Comparison of ENCODE assay signal across 37 cellular contexts in the genomic region with DNA sequence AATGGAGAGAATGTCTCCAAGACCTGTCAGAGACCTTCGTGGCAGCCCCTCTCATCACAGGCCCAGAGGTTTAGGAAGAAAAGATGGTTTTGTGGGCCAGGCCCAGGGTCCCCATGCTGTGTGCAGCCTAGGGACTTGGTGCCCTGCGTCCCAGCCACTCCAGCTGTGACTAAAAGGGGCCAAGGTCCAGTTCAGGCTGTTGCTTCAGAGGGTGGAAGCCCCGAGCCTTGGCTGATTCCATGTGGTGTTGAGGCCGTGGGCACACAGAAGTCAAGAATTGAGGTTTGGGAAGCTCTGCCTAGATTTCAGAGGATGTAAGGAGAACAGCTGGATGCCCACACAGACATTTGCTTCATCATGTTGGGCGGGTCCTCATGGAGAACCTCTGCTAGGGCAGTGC. TPM values are rescaled to one million over a fixed set of nuclear protein-coding genes. Genes with fewer than 3 reads are reported as not detected.
DNase-seq lines count a peak whose midpoint lies in the region; ATAC-seq, FAIRE-seq and TF ChIP-seq lines count a peak whose summit lies in the region.
"Had no signal": no experiment of that assay in that cellular context is flagged by ENCODE, and none has a peak within 500 bp of the region (broad histone marks: within the 10 kb centered on the region; RNA-seq: fewer than 3 reads in every experiment).

No MANE protein-coding gene starts in this region.

- no peak overlapping the region for H3K9ac ChIP-seq in HepG2 (ENCODE audit: insufficient read depth, low read depth, low read length)
- H3K9ac ChIP-seq: BLaER1; BLaER1 treated with 17β-estradiol and CSF1 and Interleukin-3, amounts not matched to agents 10 nM and 100 nM had no signal

- H3K9me3 Mint-ChIP-seq in osteocyte (ENCODE audit: unreplicated experiment): no peaks in the 10 kb centered on the region
- no peaks in the 10 kb centered on the region for H3K9me3 Mint-ChIP-seq in effector memory CD8-positive, alpha-beta T cell
- H3K9me3 Mint-ChIP-seq: CD4-positive, alpha-beta memory T cell; CD4-positive, alpha-beta T cell; CD8-positive, alpha-beta memory T cell; CD8-positive, alpha-beta T cell had no signal

- DNase-seq in HepG2 (ENCODE audit: low spot score): peak; percentile 32
- no peak for DNase-seq in right lobe of liver
- DNase-seq in T-helper 17 cell: no peak
- DNase-seq in osteocyte (ENCODE audit: extremely low spot score, unreplicated experiment): peak; percentile 42
- peak; percentile 63 for DNase-seq in small intestine
- no peak for DNase-seq in left cardiac atrium
- no peak for DNase-seq in effector memory CD8-positive, alpha-beta T cell
- DNase-seq: 8988T; ACHN; AML-193; BE2C; C1 segment of cervical spinal cord; Caco-2; Calu3; CD4-positive, alpha-beta memory T cell; CD4-positive, alpha-beta T cell; CD4-positive, CD25-positive, alpha-beta regulatory T cell; CD8-positive, alpha-beta memory T cell; CD8-positive, alpha-beta T cell; COR-L47; DMS 273 treated with DMSO at 0.1 percent for 48 hours; DMS153; DMS53; DMS79; DMS79 treated with DMSO at 0.1 percent for 48 hours; DND-41; EL had no signal

- CTCF ChIA-PET in HepG2 (lab: Yijun Ruan, JAX; ENCODE audit: low intra/inter-chr PET ratio, low total read pairs): no interaction called here

- no peak overlapping the region for H2AFZ ChIP-seq in HepG2 (ENCODE audit: low read length)

- in situ Hi-C loops in HepG2 (cut with HindIII; ENCODE audit: extremely low pct_ligation_motif_present, low pct_unique_long_range_greater_than_20kb): loop anchor here (25.0 kb wide), 1 partner anchor 270 kb away; no protein-coding TSS in a partner anchor

- no peak for TF ChIP-seq EP300 in HepG2 (IDR thresholded peaks at IDR 0.05; ENCODE audit: low read depth in 2 of 2, low read length in 2 of 2)
- no peak for TF ChIP-seq EP300 in HepG2 (CRISPR knock-in tag; IDR thresholded peaks at IDR 0.05; ENCODE audit: borderline replicate concordance)

- H3K27ac ChIP-seq in HepG2 (ENCODE audit: extremely low read length, insufficient read depth, low read length) (no peak overlapping the region), right lobe of liver (no peak overlapping the region), small intestine (ENCODE audit: low read depth in 1 of 2, low read length in 1 of 2) (no peak overlapping the region)
- H3K27ac ChIP-seq: 22Rv1; A549; BLaER1; BLaER1 treated with 17β-estradiol and CSF1 and Interleukin-3, amounts not matched to agents 10 nM and 100 nM; C4-2B had no signal

- H3K27me3 Mint-ChIP-seq in T-helper 17 cell (peaks cover 41% of the 10 kb centered on the region), osteocyte (ENCODE audit: unreplicated experiment) (peaks cover 6% of the 10 kb centered on the region)
- H3K27me3 Mint-ChIP-seq in effector memory CD8-positive, alpha-beta T cell: peaks cover 21 to 48% of the 10 kb centered on the region in 2 donors

- 5% methylated on average over 5 of the region's 5 CpGs for WGBS in HepG2 (ENCODE audit: low lambda C conversion rate)
- WGBS in right lobe of liver (ENCODE audit: insufficient coverage, low coverage, low lambda C conversion rate, missing lambda C conversion rate): 75% methylated on average over 2 of the region's 5 CpGs
- WGBS in small intestine, 3 donors: 44 to 75% (median 62%) methylated on average over 5 of the region's 5 CpGs

- intact Hi-C loops in HepG2 (cut with micrococcal nuclease; ENCODE audit: unreplicated experiment) (loop anchor here (10.0 kb wide), 1 partner anchor 392 kb away; no protein-coding TSS in a partner anchor), right lobe of liver (cut with DNase I) (no loop called here), left cardiac atrium (cut with DNase I) (loop anchor here in 1 of 2 donors (10.0 kb wide), 1 partner anchor 268 kb away; no protein-coding TSS in a partner anchor)

- H3K36me3 Mint-ChIP-seq in T-helper 17 cell (ENCODE audit: low read depth): peaks cover 6% of the 10 kb centered on the region
- no peaks in the 10 kb centered on the region for H3K36me3 Mint-ChIP-seq in osteocyte (ENCODE audit: unreplicated experiment)
- peaks cover 4% of the 10 kb centered on the region for H3K36me3 Mint-ChIP-seq in effector memory CD8-positive, alpha-beta T cell (ENCODE audit: insufficient read depth)
- H3K36me3 Mint-ChIP-seq: CD14-positive monocyte; CD4-positive, alpha-beta memory T cell; CD4-positive, CD25-positive, alpha-beta regulatory T cell; CD8-positive, alpha-beta T cell had no signal

- no peak overlapping the region for H3K4me3 ChIP-seq in HepG2 (replicated peaks in 1 of 3; ENCODE audit: insufficient read depth in 1 of 3, low read depth in 2 of 3, low read length in 3 of 3)
- H3K4me3 ChIP-seq in right lobe of liver: no peak overlapping the region
- H3K4me3 ChIP-seq in small intestine (ENCODE audit: low read depth in 1 of 2, low read length in 2 of 2): no peak overlapping the region
- H3K4me3 ChIP-seq: A549; BLaER1; BLaER1 treated with 17β-estradiol and CSF1 and Interleukin-3, amounts not matched to agents 10 nM and 100 nM had no signal

- H3K36me3 ChIP-seq in HepG2 (replicated peaks in 1 of 2; ENCODE audit: control insufficient read depth in 1 of 2, insufficient read depth in 2 of 2, low read length in 2 of 2) (no peaks in the 10 kb centered on the region), right lobe of liver (no peaks in the 10 kb centered on the region), small intestine (ENCODE audit: control insufficient read depth in 2 of 2, insufficient read depth in 2 of 2, low read length in 2 of 2) (no peaks in the 10 kb centered on the region)
- H3K36me3 ChIP-seq: BE2C; BLaER1; BLaER1 treated with 17β-estradiol and CSF1 and Interleukin-3, amounts not matched to agents 10 nM and 100 nM had no signal

- no peak for TF ChIP-seq RAD21 in HepG2 (CRISPR knock-in tag; IDR thresholded peaks at IDR 0.05)

- TF ChIP-seq CTCF in HepG2 (CRISPR knock-in tag; IDR thresholded peaks at IDR 0.05): no peak; the same call in 1 of the 2 replicates
- TF ChIP-seq CTCF in right lobe of liver (IDR thresholded peaks at IDR 0.05): no peak
- no peak for TF ChIP-seq CTCF in osteocyte (IDR thresholded peaks at IDR 0.05)

- H3K79me2 ChIP-seq in HepG2 (ENCODE audit: insufficient read depth, low read length): no peaks in the 10 kb centered on the region

- no TSS peak for BruUV-seq in HepG2 (replicated peaks; lab: Mats Ljungman, UMichigan)

- peak overlapping the region; percentile 10; the same call in 1 of the 2 replicates for H3K4me2 ChIP-seq in HepG2 (ENCODE audit: low read depth, low read length)
- H3K4me2 ChIP-seq: A549; BLaER1; BLaER1 treated with 17β-estradiol and CSF1 and Interleukin-3, amounts not matched to agents 10 nM and 100 nM had no signal

- TF ChIP-seq POLR2A in HepG2 (IDR thresholded peaks at IDR 0.05; ENCODE audit: insufficient read depth in 1 of 2, low read depth in 2 of 2, low read length in 2 of 2) (no peak), right lobe of liver (IDR thresholded peaks at IDR 0.05) (no peak)

- H3K4me3 Mint-ChIP-seq in T-helper 17 cell (no peak overlapping the region), osteocyte (ENCODE audit: unreplicated experiment) (no peak overlapping the region)
- no peak overlapping the region for H3K4me3 Mint-ChIP-seq in effector memory CD8-positive, alpha-beta T cell
- H3K4me3 Mint-ChIP-seq: B cell; CD14-positive monocyte; CD4-positive, alpha-beta memory T cell; CD4-positive, alpha-beta T cell; CD4-positive, CD25-positive, alpha-beta regulatory T cell; CD8-positive, alpha-beta memory T cell; CD8-positive, alpha-beta T cell had no signal

- FAIRE-seq in HepG2 (lab: Jason Lieb, UNC) (no peak), small intestine (lab: Jason Lieb, UNC) (no peak)
- FAIRE-seq: A204.1, A549, D721Med had no signal

- POLR2A ChIA-PET in HepG2 (lab: Yijun Ruan, JAX): interaction anchor here (1.1 kb wide), 1 partner anchor 45 kb away, joined by 3 read pairs; the partner anchor contains the start of gene ACTR2

- peak overlapping the region; percentile 37 for H3K27ac Mint-ChIP-seq in T-helper 17 cell
- no peak overlapping the region for H3K27ac Mint-ChIP-seq in osteocyte (ENCODE audit: unreplicated experiment)
- no peak overlapping the region for H3K27ac Mint-ChIP-seq in effector memory CD8-positive, alpha-beta T cell
- H3K27ac Mint-ChIP-seq: B cell; CD4-positive, alpha-beta memory T cell; CD4-positive, alpha-beta T cell; CD4-positive, CD25-positive, alpha-beta regulatory T cell; CD8-positive, alpha-beta T cell had no signal

- ATAC-seq in HepG2 (peak; percentile 18; the same call in 2 of the 3 replicates), right lobe of liver (no peak), T-helper 17 cell (no peak), left cardiac atrium (no peak), GM18858 (IDR thresholded peaks at IDR 0.05; ENCODE audit: unreplicated experiment) (no peak)
- ATAC-seq in effector memory CD8-positive, alpha-beta T cell (replicated peaks): no peak
- ATAC-seq: A549; CD8-positive, alpha-beta T cell had no signal

- H3K4me1 Mint-ChIP-seq in T-helper 17 cell (peaks cover 5% of the 10 kb centered on the region), osteocyte (ENCODE audit: unreplicated experiment) (peaks cover 7% of the 10 kb centered on the region)
- H3K4me1 Mint-ChIP-seq in effector memory CD8-positive, alpha-beta T cell (ENCODE audit: low read depth in 2 of 2): peaks cover 4 to 5% of the 10 kb centered on the region in 2 donors

- H3K9me3 ChIP-seq in HepG2 (ENCODE audit: low read length): no peaks in the 10 kb centered on the region
- no peaks in the 10 kb centered on the region for H3K9me3 ChIP-seq in right lobe of liver
- H3K9me3 ChIP-seq in T-helper 17 cell (ENCODE audit: control insufficient read depth, low read length, poor library complexity, severe bottlenecking): no peaks in the 10 kb centered on the region
- no peaks in the 10 kb centered on the region for H3K9me3 ChIP-seq in small intestine (ENCODE audit: control insufficient read depth, low read depth)
- H3K9me3 ChIP-seq: BE2C; BLaER1; BLaER1 treated with 17β-estradiol and CSF1 and Interleukin-3, amounts not matched to agents 10 nM and 100 nM; Caco-2 had no signal

- peaks cover 3 to 9% of the 10 kb centered on the region in 2 experiments; a peak in 4 of 5 replicates for H3K27me3 ChIP-seq in HepG2 (ENCODE audit: control insufficient read depth in 1 of 2, insufficient read depth in 2 of 2, low read length in 2 of 2)
- no peaks in the 10 kb centered on the region for H3K27me3 ChIP-seq in right lobe of liver
- no peaks in the 10 kb centered on the region for H3K27me3 ChIP-seq in small intestine (ENCODE audit: control insufficient read depth in 2 of 2, insufficient read depth in 2 of 2, low read length in 2 of 2)
- H3K27me3 ChIP-seq: BE2C; BLaER1; BLaER1 treated with 17β-estradiol and CSF1 and Interleukin-3, amounts not matched to agents 10 nM and 100 nM had no signal

- no peaks in the 10 kb centered on the region for H4K20me1 ChIP-seq in HepG2 (ENCODE audit: insufficient read depth, low read length)
- H4K20me1 ChIP-seq: BLaER1; BLaER1 treated with 17β-estradiol and CSF1 and Interleukin-3, amounts not matched to agents 10 nM and 100 nM had no signal

- H3K4me1 ChIP-seq in HepG2 (ENCODE audit: insufficient read depth, low read length) (peaks cover 42% of the 10 kb centered on the region), right lobe of liver (no peaks in the 10 kb centered on the region), small intestine (ENCODE audit: control insufficient read depth in 2 of 2, insufficient read depth in 1 of 2, low read depth in 1 of 2, low read length in 1 of 2) (no peaks in the 10 kb centered on the region)
- H3K4me1 ChIP-seq: BE2C, BLaER1 had no signal

RNA-seq across cellular contexts. Expression of gene ACTR2, which starts 45.1 kb away (rescaled TPM):
- total RNA-seq in HepG2 (2016; rRNA removed; fragmentation: Illumina TruSeq; extraction: Trizol) (100 and 211 TPM in 2 replicates), right lobe of liver (100 to 1,000 TPM in 1 of 6 experiments, 10 to 100 TPM in 5; 42.9 to 114 (median 69.8) TPM), T-helper 17 cell (100 to 1,000 TPM; 220 to 243 TPM), osteocyte (277 and 295 TPM in 2 replicates), left cardiac atrium (100 to 1,000 TPM; 130 to 145 TPM)
- total RNA-seq in HepG2 (2016; cell fraction: cytosol; rRNA removed; fragmentation: Illumina TruSeq; extraction: Trizol; ENCODE audit: low read depth): 13.3 and 14.6 TPM in 2 replicates
- 102 and 212 TPM in 2 replicates for total RNA-seq in HepG2 (2016; cell fraction: insoluble cytoplasmic fraction; rRNA removed; fragmentation: Illumina TruSeq; extraction: Trizol)
- 43.2 and 50.9 TPM in 2 replicates for total RNA-seq in HepG2 (2016; cell fraction: membrane; rRNA removed; fragmentation: Illumina TruSeq; extraction: Trizol)
- 65.3 and 72.8 TPM in 2 replicates for total RNA-seq in HepG2 (2016; cell fraction: nucleus; rRNA removed; fragmentation: Illumina TruSeq; extraction: Trizol)
- polyA plus RNA-seq in HepG2 (2011; rRNA removed) (47.2 and 51.2 TPM in 2 replicates), small intestine (100 to 1,000 TPM in 1 of 3 donors, 10 to 100 TPM in 2; 76.7 to 118 (median 85.0) TPM)
- 21.5 and 40.8 TPM in 2 replicates for polyA plus RNA-seq in HepG2 (2011; cell fraction: cytosol; rRNA removed)
- 9.5 and 18.1 TPM in 2 replicates for polyA plus RNA-seq in HepG2 (2011; cell fraction: nucleus; rRNA removed)
- 133 and 175 TPM in 2 replicates for polyA plus RNA-seq in HepG2 (2012)
- 9.2 and 11.1 TPM in 2 replicates for polyA plus RNA-seq in HepG2 (2016; cell fraction: cytosol; fragmentation: Illumina TruSeq; extraction: Trizol; ENCODE audit: low read depth)
- 284 and 307 TPM in 2 replicates for polyA plus RNA-seq in HepG2 (2016; cell fraction: insoluble cytoplasmic fraction; fragmentation: Illumina TruSeq; extraction: Trizol; ENCODE audit: low read depth)
- 36.0 and 43.6 TPM in 2 replicates for polyA plus RNA-seq in HepG2 (2016; cell fraction: membrane; fragmentation: Illumina TruSeq; extraction: Trizol; ENCODE audit: low read depth)
- 111 and 115 TPM in 2 replicates for polyA plus RNA-seq in HepG2 (2016; cell fraction: nucleus; fragmentation: Illumina TruSeq; extraction: Trizol; ENCODE audit: insufficient read depth, low read depth)
- 23.0 and 24.6 TPM in 2 replicates for polyA minus RNA-seq in HepG2 (2011; rRNA and poly(A)+ RNA removed; ENCODE audit: low replicate concordance)
- polyA minus RNA-seq in HepG2 (2011; cell fraction: cytosol; rRNA and poly(A)+ RNA removed): 84.2 and 88.6 TPM in 2 replicates
- 34.8 and 35.1 TPM in 2 replicates for polyA minus RNA-seq in HepG2 (2011; cell fraction: nucleus; rRNA and poly(A)+ RNA removed)

RNA-seq across cellular contexts. Expression of gene RAB1A, which starts 52.7 kb away (rescaled TPM):
- 206 and 311 TPM in 2 replicates for total RNA-seq in HepG2 (2016; rRNA removed; fragmentation: Illumina TruSeq; extraction: Trizol)
- 27.8 and 28.9 TPM in 2 replicates for total RNA-seq in HepG2 (2016; cell fraction: cytosol; rRNA removed; fragmentation: Illumina TruSeq; extraction: Trizol; ENCODE audit: low read depth)
- 208 and 306 TPM in 2 replicates for total RNA-seq in HepG2 (2016; cell fraction: insoluble cytoplasmic fraction; rRNA removed; fragmentation: Illumina TruSeq; extraction: Trizol)
- 98.9 and 106 TPM in 2 replicates for total RNA-seq in HepG2 (2016; cell fraction: membrane; rRNA removed; fragmentation: Illumina TruSeq; extraction: Trizol)
- 101 and 108 TPM in 2 replicates for total RNA-seq in HepG2 (2016; cell fraction: nucleus; rRNA removed; fragmentation: Illumina TruSeq; extraction: Trizol)
- polyA plus RNA-seq in HepG2 (2011; rRNA removed): 174 and 226 TPM in 2 replicates
- 101 and 153 TPM in 2 replicates for polyA plus RNA-seq in HepG2 (2011; cell fraction: cytosol; rRNA removed)
- 26.7 and 44.5 TPM in 2 replicates for polyA plus RNA-seq in HepG2 (2011; cell fraction: nucleus; rRNA removed)
- polyA plus RNA-seq in HepG2 (2012): 237 and 266 TPM in 2 replicates
- 46.4 and 51.5 TPM in 2 replicates for polyA plus RNA-seq in HepG2 (2016; cell fraction: cytosol; fragmentation: Illumina TruSeq; extraction: Trizol; ENCODE audit: low read depth)
- 489 and 498 TPM in 2 replicates for polyA plus RNA-seq in HepG2 (2016; cell fraction: insoluble cytoplasmic fraction; fragmentation: Illumina TruSeq; extraction: Trizol; ENCODE audit: low read depth)
- 122 and 126 TPM in 2 replicates for polyA plus RNA-seq in HepG2 (2016; cell fraction: membrane; fragmentation: Illumina TruSeq; extraction: Trizol; ENCODE audit: low read depth)
- 219 and 228 TPM in 2 replicates for polyA plus RNA-seq in HepG2 (2016; cell fraction: nucleus; fragmentation: Illumina TruSeq; extraction: Trizol; ENCODE audit: insufficient read depth, low read depth)
- 26.5 and 48.9 TPM in 2 replicates for polyA minus RNA-seq in HepG2 (2011; rRNA and poly(A)+ RNA removed; ENCODE audit: low replicate concordance)
- polyA minus RNA-seq in HepG2 (2011; cell fraction: cytosol; rRNA and poly(A)+ RNA removed): 83.1 and 93.6 TPM in 2 replicates
- 58.2 and 71.1 TPM in 2 replicates for polyA minus RNA-seq in HepG2 (2011; cell fraction: nucleus; rRNA and poly(A)+ RNA removed)
- total RNA-seq in right lobe of liver: 100 to 1,000 TPM in 1 of 6 experiments, 10 to 100 TPM in 5; 65.0 to 119 (median 81.3) TPM
- total RNA-seq in T-helper 17 cell: 10 to 100 TPM; 65.2 to 78.1 TPM
- 128 and 132 TPM in 2 replicates for total RNA-seq in osteocyte
- 100 to 1,000 TPM; 144 to 182 (median 147) TPM for polyA plus RNA-seq in small intestine
- 100 to 1,000 TPM; 118 to 163 TPM for total RNA-seq in left cardiac atrium

Comparison
In these comparisons a context has a peak if more than half of its experiments do, and no peak if none do; other contexts are left out.
1. DNase-seq: peak in HepG2 (single experiment), osteocyte (single experiment) and small intestine (single experiment); none in right lobe of liver (0 of 3), T-helper 17 cell (0 of 3), left cardiac atrium (single experiment) and effector memory CD8-positive, alpha-beta T cell (0 of 3).